Comparison of ENCODE assay signal across 8 cellular contexts in the genomic region with DNA sequence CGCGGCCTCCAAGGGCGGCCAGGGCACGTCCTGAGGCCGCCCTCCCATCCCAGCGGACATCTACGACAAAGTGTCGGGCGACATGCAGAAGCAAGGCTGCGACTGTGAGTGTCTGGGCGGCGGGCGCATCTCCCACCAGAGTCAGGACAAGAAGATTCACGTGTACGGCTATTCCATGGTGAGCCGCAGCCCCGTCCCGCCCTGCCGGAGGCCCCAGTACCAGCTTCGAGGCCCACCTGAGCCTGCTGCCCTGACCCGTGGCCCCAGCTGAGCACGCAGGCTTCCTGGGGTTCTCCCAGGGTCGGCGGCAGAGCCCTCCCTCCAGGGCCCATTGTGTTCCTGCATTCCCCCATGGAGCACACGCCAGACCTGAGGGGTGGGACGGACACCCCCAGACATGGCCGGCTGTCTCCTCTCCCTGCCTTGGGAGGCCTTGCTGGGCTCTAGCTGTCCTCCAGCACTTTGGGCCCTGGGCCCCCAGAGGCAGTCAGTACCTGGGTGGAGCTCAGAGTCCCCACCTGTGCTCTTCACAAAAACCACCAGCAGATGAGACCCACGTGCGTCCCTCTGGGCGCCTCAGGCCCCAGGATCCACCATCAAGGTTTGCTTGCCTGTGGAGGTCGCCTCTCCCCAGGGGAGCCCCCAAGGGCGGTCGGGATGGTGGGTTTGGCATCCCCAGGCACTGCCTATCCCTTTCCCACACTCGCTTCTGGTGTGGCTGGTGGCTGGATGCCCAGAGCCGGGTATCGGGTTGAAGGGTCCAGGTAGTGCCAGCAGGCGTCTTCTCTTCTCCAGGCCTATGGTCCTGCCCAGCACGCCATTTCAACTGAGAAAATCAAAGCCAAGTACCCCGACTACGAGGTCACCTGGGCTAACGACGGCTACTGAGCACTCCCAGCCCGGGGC. TPM values are rescaled to one million over a fixed set of nuclear protein-coding genes. Genes with fewer than 3 reads are reported as not detected.
DNase-seq lines count a peak whose midpoint lies in the region; ATAC-seq and TF ChIP-seq lines count a peak whose summit lies in the region.

No MANE protein-coding gene starts in this region.

- peaks cover 9% of the 10 kb centered on the region for H3K27me3 Mint-ChIP-seq in CD8-positive, alpha-beta T cell (ENCODE audit: low read depth)
- no peaks in the 10 kb centered on the region for H3K27me3 Mint-ChIP-seq in osteocyte (ENCODE audit: unreplicated experiment)

- POLR2A ChIA-PET in CD8-positive, alpha-beta T cell (lab: Charles Lee) = interaction anchor here (0.9 kb wide), 1 partner anchor 16 kb away, joined by 3 read pairs; a partner anchor contains a TSS

- intact Hi-C loops in CD8-positive, alpha-beta T cell (cut with DNase I, micrococcal nuclease) = loop anchor here (1.0 to 5.0 kb wide), 8 partner anchors 16 to 236 kb away; a partner anchor contains a TSS

- H3K9me3 Mint-ChIP-seq in CD8-positive, alpha-beta T cell = no peaks in the 10 kb centered on the region
- no peaks in the 10 kb centered on the region for H3K9me3 Mint-ChIP-seq in osteocyte (ENCODE audit: unreplicated experiment)

- H3K4me1 ChIP-seq in CD8-positive, alpha-beta T cell (ENCODE audit: insufficient read depth, low read length) = peaks cover 29% of the 10 kb centered on the region
- peaks cover 9 to 43% (median 23%) of the 10 kb centered on the region in 4 donors for H3K4me1 ChIP-seq in Peyer's patch

- peak overlapping the region; percentile 93 for H3K4me3 Mint-ChIP-seq in CD8-positive, alpha-beta T cell
- H3K4me3 Mint-ChIP-seq in osteocyte (ENCODE audit: unreplicated experiment) = peak overlapping the region; percentile 94

- no peak overlapping the region for H3K27ac ChIP-seq in CD8-positive, alpha-beta T cell (ENCODE audit: low read depth, low read length)
- peak overlapping the region; percentile 85 to 97 (median 92) for H3K27ac ChIP-seq in Peyer's patch

- TF ChIP-seq CTCF in CD8-positive, alpha-beta T cell (IDR thresholded peaks at IDR 0.05) = no peak
- TF ChIP-seq CTCF in Peyer's patch (IDR thresholded peaks at IDR 0.05) (no peak), epithelial cell of proximal tubule (conservative IDR thresholded peaks at IDR 0.05; ENCODE audit: low read depth, low read length) (no peak), osteocyte (IDR thresholded peaks at IDR 0.05) (no peak)

- TF ChIP-seq POLR2A in Peyer's patch (IDR thresholded peaks at IDR 0.05) = no peak

- H3K4me3 ChIP-seq in CD8-positive, alpha-beta T cell (ENCODE audit: low read depth, low read length) = peak overlapping the region; percentile 48
- peak overlapping the region; percentile 73 to 84 (median 78) for H3K4me3 ChIP-seq in Peyer's patch
- H3K4me3 ChIP-seq in epithelial cell of proximal tubule (ENCODE audit: low read depth, low read length) = peak overlapping the region; percentile 77

- no peaks in the 10 kb centered on the region for H3K36me3 ChIP-seq in CD8-positive, alpha-beta T cell (ENCODE audit: insufficient read depth, low read length)
- H3K36me3 ChIP-seq in Peyer's patch = peaks cover 0 to 11% (median 0%) of the 10 kb centered on the region in 3 donors

- H3K27me3 ChIP-seq in CD8-positive, alpha-beta T cell (ENCODE audit: insufficient read depth, low read length) = peaks cover 3% of the 10 kb centered on the region
- peaks cover 0 to 13% of the 10 kb centered on the region in 2 donors for H3K27me3 ChIP-seq in Peyer's patch

- no peaks in the 10 kb centered on the region for H3K36me3 Mint-ChIP-seq in CD8-positive, alpha-beta T cell
- H3K36me3 Mint-ChIP-seq in osteocyte (ENCODE audit: unreplicated experiment) = no peaks in the 10 kb centered on the region

- H3K4me1 Mint-ChIP-seq in CD8-positive, alpha-beta T cell (ENCODE audit: low read depth) = peaks cover 15% of the 10 kb centered on the region
- peaks cover 22% of the 10 kb centered on the region for H3K4me1 Mint-ChIP-seq in osteocyte (ENCODE audit: unreplicated experiment)

- no peak for ATAC-seq in CD8-positive, alpha-beta T cell
- ATAC-seq in HG02571 (IDR thresholded peaks at IDR 0.05; ENCODE audit: unreplicated experiment) (no peak), GM21786 (IDR thresholded peaks at IDR 0.05; ENCODE audit: unreplicated experiment) (no peak)

- CTCF ChIA-PET in CD8-positive, alpha-beta T cell (lab: Charles Lee) = no interaction called here

- peak in 1 of 7 experiments; percentile 21 for DNase-seq in CD8-positive, alpha-beta T cell
- DNase-seq in Peyer's patch (no peak), epithelial cell of proximal tubule (ENCODE audit: low read depth) (no peak), osteocyte (ENCODE audit: extremely low spot score, unreplicated experiment) (no peak), epidermal melanocyte (ENCODE audit: insufficient read length, low spot score) (no peak), COR-L47 (lab: John Stamatoyannopoulos, UW) (no peak)

- no peaks in the 10 kb centered on the region for H3K9me3 ChIP-seq in CD8-positive, alpha-beta T cell (ENCODE audit: low read length)
- H3K9me3 ChIP-seq in Peyer's patch = no peaks in the 10 kb centered on the region

- peak overlapping the region; percentile 41 for H3K27ac Mint-ChIP-seq in CD8-positive, alpha-beta T cell
- peak overlapping the region; percentile 83 for H3K27ac Mint-ChIP-seq in osteocyte (ENCODE audit: unreplicated experiment)

RNA-seq across cellular contexts. Expression of a gene that starts 1.0 kb away (rescaled TPM):
- 10 to 100 TPM; 15.7 to 17.1 TPM for total RNA-seq in CD8-positive, alpha-beta T cell
- total RNA-seq in Peyer's patch = 100 to 1,000 TPM in 2 of 4 donors, 10 to 100 TPM in 2; 66.0 to 120 (median 96.5) TPM
- total RNA-seq in epithelial cell of proximal tubule = 101 and 114 TPM in 2 replicates
- 131 and 142 TPM in 2 replicates for total RNA-seq in osteocyte

RNA-seq across cellular contexts. Expression of a gene that starts 1.9 kb away (rescaled TPM):
- total RNA-seq in CD8-positive, alpha-beta T cell = 1 to 10 TPM; 2.4 to 3.4 TPM
- total RNA-seq in Peyer's patch (10 to 100 TPM; 30.8 to 50.4 (median 41.4) TPM), epithelial cell of proximal tubule (1.2 and 4.8 TPM in 2 replicates), osteocyte (7.4 and 9.4 TPM in 2 replicates)

RNA-seq across cellular contexts. Expression of a gene that starts 7.9 kb away (rescaled TPM):
- total RNA-seq in CD8-positive, alpha-beta T cell = 1 to 10 TPM; 1.7 to 2.1 TPM
- total RNA-seq in Peyer's patch = 10 to 100 TPM in 2 of 4 donors, 1 to 10 TPM in 2; 4.1 to 17.4 (median 9.2) TPM
- total RNA-seq in epithelial cell of proximal tubule = 0.51 and 2.2 TPM in 2 replicates
- 4.4 and 4.5 TPM in 2 replicates for total RNA-seq in osteocyte

RNA-seq across cellular contexts. Expression of a gene that starts 15.9 kb away (rescaled TPM):
- total RNA-seq in CD8-positive, alpha-beta T cell = 100 to 1,000 TPM; 198 to 200 TPM
- total RNA-seq in Peyer's patch (100 to 1,000 TPM; 299 to 676 (median 475) TPM), epithelial cell of proximal tubule (403 and 419 TPM in 2 replicates), osteocyte (338 and 342 TPM in 2 replicates)

RNA-seq across cellular contexts. Expression of a gene that starts 36.1 kb away (rescaled TPM):
- 10 to 100 TPM in 1 of 2 experiments, 1 to 10 TPM in 1; 7.1 to 11.8 TPM for total RNA-seq in CD8-positive, alpha-beta T cell
- total RNA-seq in Peyer's patch (10 to 100 TPM; 17.5 to 75.1 (median 22.2) TPM), epithelial cell of proximal tubule (21.0 and 26.1 TPM in 2 replicates), osteocyte (12.2 and 14.4 TPM in 2 replicates)
